10 cellular contexts compared by ENCODE assay signal in the genomic region with DNA sequence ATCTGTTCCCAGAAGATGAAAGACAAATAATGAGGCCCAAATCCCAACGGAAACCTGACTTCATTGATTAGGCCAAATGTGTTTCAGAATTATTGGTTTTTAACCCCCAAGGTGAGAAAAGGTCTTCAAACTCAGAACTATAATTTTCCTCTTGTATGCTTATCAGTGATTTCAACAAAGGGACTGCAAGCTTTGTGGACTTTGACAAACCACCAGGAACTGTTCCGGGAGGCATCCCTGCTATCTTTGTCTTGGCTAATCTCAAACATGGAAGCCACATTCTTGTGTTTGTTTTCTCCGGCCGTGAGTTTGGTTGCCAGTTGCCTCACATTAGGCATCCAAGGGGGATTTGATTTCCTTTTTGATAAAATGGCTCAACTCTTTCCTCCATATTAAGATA. TPM values are rescaled to one million over a fixed set of nuclear protein-coding genes. Genes with fewer than 3 reads are reported as not detected.
DNase-seq lines count a peak whose midpoint lies in the region; ATAC-seq and TF ChIP-seq lines count a peak whose summit lies in the region.
"Had no signal": no experiment of that assay in that cellular context is flagged by ENCODE, and none has a peak within 500 bp of the region (broad histone marks: within the 10 kb centered on the region; RNA-seq: fewer than 3 reads in every experiment).

No MANE protein-coding gene starts in this region.

- no peak for TF ChIP-seq POLR2A in Peyer's patch (IDR thresholded peaks at IDR 0.05)
- TF ChIP-seq POLR2A in gastrocnemius medialis (IDR thresholded peaks at IDR 0.05), result no peak

- H3K27me3 ChIP-seq in DND-41 (ENCODE audit: insufficient read depth, low read length, poor library complexity), result no peaks in the 10 kb centered on the region
- no peaks in the 10 kb centered on the region for H3K27me3 ChIP-seq in Peyer's patch
- no peaks in the 10 kb centered on the region for H3K27me3 ChIP-seq in gastrocnemius medialis

- in situ Hi-C loops in gastrocnemius medialis (cut with MboI; ENCODE audit: low sequenced_read_pairs in 4 of 4), result no loop called here

- TF ChIP-seq CTCF in DND-41 (IDR thresholded peaks at IDR 0.05; ENCODE audit: borderline replicate concordance, extremely low read depth, low read length, poor library complexity, severe bottlenecking), result no peak
- no peak for TF ChIP-seq CTCF in Peyer's patch (IDR thresholded peaks at IDR 0.05)
- TF ChIP-seq CTCF in fibroblast of pulmonary artery (IDR thresholded peaks at IDR 0.05; ENCODE audit: low read length, missing control alignments), result no peak
- TF ChIP-seq CTCF in gastrocnemius medialis (IDR thresholded peaks at IDR 0.05 in 4 of 5, conservative IDR thresholded peaks at IDR 0.05 in 1 of 5), result no peak

- no peaks in the 10 kb centered on the region for H3K9me3 ChIP-seq in DND-41 (ENCODE audit: insufficient read depth, low read length, severe bottlenecking)
- H3K9me3 ChIP-seq in Peyer's patch, result no peaks in the 10 kb centered on the region
- H3K9me3 ChIP-seq in gastrocnemius medialis, result no peaks in the 10 kb centered on the region

- intact Hi-C loops in gastrocnemius medialis (cut with DNase I; ENCODE audit: low total_unique reads), result no loop called here

- no peak for DNase-seq in DND-41
- no peak for DNase-seq in Peyer's patch
- DNase-seq in fibroblast of pulmonary artery (ENCODE audit: low read depth), result peak; percentile 26
- no peak for DNase-seq in gastrocnemius medialis
- no peak for DNase-seq in 8988T
- DNase-seq: effector CD8-positive, alpha-beta T cell; NCI-H2029 treated with DMSO at 0.1 percent for 48 hours; stimulated activated CD4-positive, alpha-beta T cell treated with anti-CD3 and anti-CD28 coated beads, Interleukin-1b, Interleukin-23, amount 100 ng/mL, for 48 hours had no signal

- no peak overlapping the region for H3K4me3 ChIP-seq in DND-41 (ENCODE audit: low read depth in 1 of 2, low read length in 2 of 2)
- H3K4me3 ChIP-seq in Peyer's patch, result no peak overlapping the region
- no peak overlapping the region for H3K4me3 ChIP-seq in fibroblast of pulmonary artery (replicated peaks; ENCODE audit: low read depth, low read length)
- no peak overlapping the region for H3K4me3 ChIP-seq in gastrocnemius medialis

- peaks cover 82% of the 10 kb centered on the region for H3K4me1 ChIP-seq in DND-41 (ENCODE audit: insufficient read depth, low read length)
- H3K4me1 ChIP-seq in Peyer's patch, result peaks cover 0 to 28% (median 12%) of the 10 kb centered on the region in 4 donors
- peaks cover 51 to 70% of the 10 kb centered on the region in 2 donors for H3K4me1 ChIP-seq in gastrocnemius medialis

- H3K36me3 ChIP-seq in DND-41 (ENCODE audit: insufficient read depth, low read length) (peaks cover 57% of the 10 kb centered on the region), Peyer's patch (no peaks in the 10 kb centered on the region), gastrocnemius medialis (no peaks in the 10 kb centered on the region)

- ATAC-seq in DND-41 (ENCODE audit: insufficient read depth, low read depth) (no peak), gastrocnemius medialis (no peak), GM19463 (IDR thresholded peaks at IDR 0.05; ENCODE audit: unreplicated experiment) (no peak), GM19324 (IDR thresholded peaks at IDR 0.05; ENCODE audit: low FRiP score, unreplicated experiment) (no peak)

- H4K20me1 ChIP-seq in DND-41 (ENCODE audit: insufficient read depth, low read length), result peaks cover 29% of the 10 kb centered on the region; the same call in 1 of the 2 replicates

- H3K79me2 ChIP-seq in DND-41 (ENCODE audit: insufficient read depth, low read length), result peaks cover 96% of the 10 kb centered on the region

- H3K4me2 ChIP-seq in DND-41 (ENCODE audit: insufficient read depth, low read length), result peak overlapping the region; percentile 60

- peak overlapping the region; percentile 89 for H3K27ac ChIP-seq in DND-41 (ENCODE audit: low read length)
- H3K27ac ChIP-seq in Peyer's patch, result peak overlapping the region; percentile 63 to 69 (median 69)
- H3K27ac ChIP-seq in gastrocnemius medialis, result peak overlapping the region; percentile 36 to 82 (median 67)

- no peak overlapping the region for H2AFZ ChIP-seq in DND-41 (ENCODE audit: low read depth, low read length)

- H3K9ac ChIP-seq in DND-41 (ENCODE audit: low read depth, low read length), result peak overlapping the region; percentile 53

RNA-seq across cellular contexts. Expression of gene ARHGEF3, which starts 19.5 kb away (rescaled TPM):
- total RNA-seq in Peyer's patch, result 10 to 100 TPM in 1 of 4 donors, 1 to 10 TPM in 3; 4.5 to 40.4 (median 6.2) TPM
- total RNA-seq in gastrocnemius medialis, result 10 to 100 TPM in 1 of 4 donors, 1 to 10 TPM in 3; 3.1 to 11.6 (median 5.7) TPM
